ENCODE assay signal across 28 cellular contexts in genomic region chr20:41163821-41164220, GRCh38. TPM values are rescaled to one million over a fixed set of nuclear protein-coding genes. Genes with fewer than 3 reads are reported as not detected.
DNase-seq lines count a peak whose midpoint lies in the region; ATAC-seq lines count a peak whose summit lies in the region.
"Had no signal": no experiment of that assay in that cellular context is flagged by ENCODE, and none has a peak within 500 bp of the region (broad histone marks: within the 10 kb centered on the region; RNA-seq: fewer than 3 reads in every experiment).

No MANE protein-coding gene starts in this region.

- intact Hi-C loops in activated CD4-positive, alpha-beta T cell treated with anti-CD3 and anti-CD28 coated beads, Interleukin-2, amount 10 ng/mL, durations not matched to agents 24 days and 14 days (cut with micrococcal nuclease): no loop called here
- intact Hi-C loops in naive thymus-derived CD4-positive, alpha-beta T cell (cut with micrococcal nuclease): no loop called here

- no peak overlapping the region for H3K4ac ChIP-seq in mesenchymal stem cell (ENCODE audit: low read depth in 1 of 2, low read length in 2 of 2)

- no peaks in the 10 kb centered on the region for H3K27me3 Mint-ChIP-seq in activated CD4-positive, alpha-beta T cell treated with anti-CD3 and anti-CD28 coated beads, Interleukin-2, amount 10 ng/mL, durations not matched to agents 24 days and 14 days
- peaks cover 0 to 1% of the 10 kb centered on the region in 2 donors for H3K27me3 Mint-ChIP-seq in CD8-positive, alpha-beta memory T cell
- H3K27me3 Mint-ChIP-seq in activated naive CD8-positive, alpha-beta T cell: no peaks in the 10 kb centered on the region
- H3K27me3 Mint-ChIP-seq in naive thymus-derived CD4-positive, alpha-beta T cell: no peaks in the 10 kb centered on the region

- 94% methylated on average over 11 of the region's 11 CpGs for WGBS in mesenchymal stem cell

- H2AFZ ChIP-seq in mesenchymal stem cell (ENCODE audit: low read depth, low read length): no peak overlapping the region
- H2AFZ ChIP-seq: GM23248, hepatocyte, parathyroid adenoma had no signal

- H4K8ac ChIP-seq in mesenchymal stem cell (ENCODE audit: low read length): no peak overlapping the region

- H3K14ac ChIP-seq in mesenchymal stem cell (ENCODE audit: low read length in 2 of 2): no peak overlapping the region

- no peak overlapping the region for H4K91ac ChIP-seq in mesenchymal stem cell (ENCODE audit: low read length)

- no peak overlapping the region for H3K4me3 Mint-ChIP-seq in activated CD4-positive, alpha-beta T cell treated with anti-CD3 and anti-CD28 coated beads, Interleukin-2, amount 10 ng/mL, durations not matched to agents 24 days and 14 days
- peak overlapping the region in 2 of 7 donors; percentile 25 to 32 for H3K4me3 Mint-ChIP-seq in CD8-positive, alpha-beta memory T cell
- H3K4me3 Mint-ChIP-seq in activated naive CD8-positive, alpha-beta T cell: no peak overlapping the region
- H3K4me3 Mint-ChIP-seq in naive thymus-derived CD4-positive, alpha-beta T cell: peak overlapping the region in 2 of 10 donors; percentile 16 to 19
- H3K4me3 Mint-ChIP-seq: WTC11 had no signal

- H3K36me3 ChIP-seq in CD8-positive, alpha-beta memory T cell (ENCODE audit: insufficient read depth, low read length): peaks cover 86% of the 10 kb centered on the region
- H3K36me3 ChIP-seq in naive thymus-derived CD4-positive, alpha-beta T cell (ENCODE audit: control insufficient read depth in 2 of 3, insufficient read depth in 3 of 3, low read length in 3 of 3): peaks cover 55 to 89% (median 61%) of the 10 kb centered on the region in 3 experiments
- H3K36me3 ChIP-seq in mesenchymal stem cell (ENCODE audit: control insufficient read depth in 1 of 2, insufficient read depth in 2 of 2, low read depth in 1 of 2, low read length in 2 of 2): peaks cover 79 to 90% of the 10 kb centered on the region in 2 experiments
- H3K36me3 ChIP-seq: uterus had no signal

- H3K27ac Mint-ChIP-seq in activated CD4-positive, alpha-beta T cell treated with anti-CD3 and anti-CD28 coated beads, Interleukin-2, amount 10 ng/mL, durations not matched to agents 24 days and 14 days: peak overlapping the region; percentile 49
- peak overlapping the region; percentile 62 to 99 (median 89) for H3K27ac Mint-ChIP-seq in CD8-positive, alpha-beta memory T cell
- peak overlapping the region; percentile 81 for H3K27ac Mint-ChIP-seq in activated naive CD8-positive, alpha-beta T cell
- H3K27ac Mint-ChIP-seq in naive thymus-derived CD4-positive, alpha-beta T cell: peak overlapping the region; percentile 51 to 97 (median 90)
- H3K27ac Mint-ChIP-seq: WTC11 had no signal

- ATAC-seq in naive thymus-derived CD4-positive, alpha-beta T cell: no peak
- no peak for ATAC-seq in GM21619 (IDR thresholded peaks at IDR 0.05; ENCODE audit: unreplicated experiment)
- ATAC-seq: body of pancreas, gastroesophageal sphincter, K562, WTC11 had no signal

- H3K4me1 Mint-ChIP-seq in activated CD4-positive, alpha-beta T cell treated with anti-CD3 and anti-CD28 coated beads, Interleukin-2, amount 10 ng/mL, durations not matched to agents 24 days and 14 days: peaks cover 53% of the 10 kb centered on the region
- H3K4me1 Mint-ChIP-seq in CD8-positive, alpha-beta memory T cell: peaks cover 63 to 76% (median 70%) of the 10 kb centered on the region in 3 donors
- H3K4me1 Mint-ChIP-seq in activated naive CD8-positive, alpha-beta T cell (ENCODE audit: low read depth): peaks cover 71% of the 10 kb centered on the region
- H3K4me1 Mint-ChIP-seq in naive thymus-derived CD4-positive, alpha-beta T cell: peaks cover 47 to 68% (median 64%) of the 10 kb centered on the region in 7 donors

- no peak overlapping the region for H2BK15ac ChIP-seq in mesenchymal stem cell (ENCODE audit: low read depth, poor library complexity, severe bottlenecking)

- H2BK12ac ChIP-seq in mesenchymal stem cell (ENCODE audit: low read length in 2 of 2): no peak overlapping the region

- no peak overlapping the region for H3K4me3 ChIP-seq in CD8-positive, alpha-beta memory T cell (ENCODE audit: low read length)
- no peak overlapping the region for H3K4me3 ChIP-seq in naive thymus-derived CD4-positive, alpha-beta T cell (ENCODE audit: low read length)
- no peak overlapping the region for H3K4me3 ChIP-seq in mesenchymal stem cell (ENCODE audit: insufficient read depth in 1 of 2, low read depth in 1 of 2, low read length in 2 of 2)
- H3K4me3 ChIP-seq: adrenal gland, body of pancreas, gastroesophageal sphincter, GM23248, hepatocyte, K562, stomach, thyroid gland, uterus had no signal

- no peak overlapping the region for H3K27ac ChIP-seq in CD8-positive, alpha-beta memory T cell (ENCODE audit: low read depth, low read length)
- H3K27ac ChIP-seq in naive thymus-derived CD4-positive, alpha-beta T cell (ENCODE audit: low read depth, low read length): peak overlapping the region; percentile 36
- no peak overlapping the region for H3K27ac ChIP-seq in mesenchymal stem cell (ENCODE audit: low read length, poor library complexity, severe bottlenecking)
- H3K27ac ChIP-seq: adrenal gland, body of pancreas, C4-2B, gastroesophageal sphincter, GM23248, hepatocyte, parathyroid adenoma, stomach, thyroid gland, uterus had no signal

- H3K9ac ChIP-seq in mesenchymal stem cell (ENCODE audit: low read length): no peak overlapping the region
- H3K9ac ChIP-seq: GM23248, parathyroid adenoma had no signal

- peaks cover 72% of the 10 kb centered on the region for H3K79me1 ChIP-seq in mesenchymal stem cell (replicated peaks; ENCODE audit: low read length, poor library complexity, severe bottlenecking)

- DNase-seq in activated CD4-positive, alpha-beta T cell treated with anti-CD3 and anti-CD28 coated beads, Interleukin-2, amount 10 ng/mL, durations not matched to agents 24 days and 14 days: no peak
- DNase-seq in activated CD4-positive, alpha-beta T cell treated with anti-CD3 and anti-CD28 coated beads, Interleukin-2, amount 50 U/mL, for 4 hours: no peak
- DNase-seq in CD8-positive, alpha-beta memory T cell: no peak
- no peak for DNase-seq in naive thymus-derived CD4-positive, alpha-beta T cell
- DNase-seq in NCI-H1105 treated with DMSO at 0.1 percent for 48 hours (lab: John Stamatoyannopoulos, UW): no peak
- DNase-seq in mesenchymal stem cell: no peak
- DNase-seq: 8988T; activated CD4-positive, alpha-beta T cell treated with anti-CD3 and anti-CD28 coated beads, Interleukin-2, amount 50 U/mL, for 1 hour; adrenal gland; body of pancreas; GM23248; NCI-H1048; NCI-H1694; NCI-H446 treated with DMSO at 0.1 percent for 48 hours; small intestine; stomach; SW 1271; thyroid gland; uterus had no signal

- H3K9me3 Mint-ChIP-seq in activated CD4-positive, alpha-beta T cell treated with anti-CD3 and anti-CD28 coated beads, Interleukin-2, amount 10 ng/mL, durations not matched to agents 24 days and 14 days: no peaks in the 10 kb centered on the region
- H3K9me3 Mint-ChIP-seq in CD8-positive, alpha-beta memory T cell: no peaks in the 10 kb centered on the region
- no peaks in the 10 kb centered on the region for H3K9me3 Mint-ChIP-seq in activated naive CD8-positive, alpha-beta T cell (ENCODE audit: low read depth)
- H3K9me3 Mint-ChIP-seq in naive thymus-derived CD4-positive, alpha-beta T cell: peaks cover 0 to 1% (median 0%) of the 10 kb centered on the region in 11 donors
- H3K9me3 Mint-ChIP-seq: activated T-helper 2 cell treated with anti-CD3 and anti-CD28 coated beads, Interferon-gamma antibody, Interleukin-2, Interleukin-4, amounts not matched to agents 10 μg/mL and 5 μg/mL and 100 μg/mL, durations not matched to agents 14 hours and 24 hours and 36 hours; WTC11 had no signal

- no peaks in the 10 kb centered on the region for H3K9me3 ChIP-seq in CD8-positive, alpha-beta memory T cell (ENCODE audit: low read length)
- H3K9me3 ChIP-seq in naive thymus-derived CD4-positive, alpha-beta T cell (ENCODE audit: control insufficient read depth in 2 of 3, low read length in 3 of 3): no peaks in the 10 kb centered on the region
- H3K9me3 ChIP-seq in mesenchymal stem cell (ENCODE audit: control insufficient read depth, low read length): no peaks in the 10 kb centered on the region
- H3K9me3 ChIP-seq: adrenal gland, body of pancreas, gastroesophageal sphincter, stomach, thyroid gland, uterus had no signal

- no peak overlapping the region for H3K23ac ChIP-seq in mesenchymal stem cell (ENCODE audit: low read length in 2 of 2)

- no peak overlapping the region for H2BK120ac ChIP-seq in mesenchymal stem cell (ENCODE audit: low read depth, low read length)

- peaks cover 76% of the 10 kb centered on the region for H3K36me3 Mint-ChIP-seq in activated CD4-positive, alpha-beta T cell treated with anti-CD3 and anti-CD28 coated beads, Interleukin-2, amount 10 ng/mL, durations not matched to agents 24 days and 14 days (ENCODE audit: low read depth)
- H3K36me3 Mint-ChIP-seq in CD8-positive, alpha-beta memory T cell: peaks cover 24 to 93% (median 35%) of the 10 kb centered on the region in 3 donors
- H3K36me3 Mint-ChIP-seq in activated naive CD8-positive, alpha-beta T cell: peaks cover 20% of the 10 kb centered on the region
- H3K36me3 Mint-ChIP-seq in naive thymus-derived CD4-positive, alpha-beta T cell: peaks cover 29 to 69% (median 42%) of the 10 kb centered on the region in 5 donors

- H3K4me2 ChIP-seq in mesenchymal stem cell (ENCODE audit: low read length, poor library complexity, severe bottlenecking): no peak overlapping the region
- H3K4me2 ChIP-seq: hepatocyte had no signal

- POLR2A ChIA-PET in CD8-positive, alpha-beta memory T cell (lab: Charles Lee): no interaction called here
- POLR2A ChIA-PET in naive thymus-derived CD4-positive, alpha-beta T cell (lab: Charles Lee): interaction anchor here (30.3 kb wide), 1 partner anchor 24 kb away, joined by 604 read pairs; the partner anchor contains the start of gene PLCG1

- H3K18ac ChIP-seq in mesenchymal stem cell (ENCODE audit: low read depth in 1 of 2, low read length in 2 of 2): no peak overlapping the region

- peaks cover 62% of the 10 kb centered on the region for H3K4me1 ChIP-seq in CD8-positive, alpha-beta memory T cell (ENCODE audit: insufficient read depth, low read length)
- H3K4me1 ChIP-seq in naive thymus-derived CD4-positive, alpha-beta T cell (ENCODE audit: control insufficient read depth in 2 of 2, insufficient read depth in 2 of 2, low read length in 2 of 2): peaks cover 42 to 52% of the 10 kb centered on the region in 2 donors
- H3K4me1 ChIP-seq in mesenchymal stem cell (ENCODE audit: control insufficient read depth, insufficient read depth, low read depth, low read length): no peaks in the 10 kb centered on the region
- H3K4me1 ChIP-seq: adrenal gland, body of pancreas, uterus had no signal

- H3K27me3 ChIP-seq in CD8-positive, alpha-beta memory T cell (ENCODE audit: insufficient read depth, low read length, poor library complexity, severe bottlenecking): no peaks in the 10 kb centered on the region
- no peaks in the 10 kb centered on the region for H3K27me3 ChIP-seq in naive thymus-derived CD4-positive, alpha-beta T cell (ENCODE audit: control insufficient read depth in 2 of 2, insufficient read depth in 2 of 2, low read length in 2 of 2)
- H3K27me3 ChIP-seq in mesenchymal stem cell (ENCODE audit: control insufficient read depth in 1 of 2, insufficient read depth in 1 of 2, low read length in 2 of 2): no peaks in the 10 kb centered on the region
- H3K27me3 ChIP-seq: adrenal gland, body of pancreas, gastroesophageal sphincter, hepatocyte, stomach, thyroid gland, uterus had no signal

- H2AK5ac ChIP-seq in mesenchymal stem cell (ENCODE audit: low read length, severe bottlenecking): no peak overlapping the region

- CTCF ChIA-PET in CD8-positive, alpha-beta memory T cell (lab: Charles Lee): interaction anchor here (1.0 to 15.5 kb wide), 2 partner anchors 9 to 28 kb away, joined by 8 to 193 read pairs; partner anchors contain the start of gene PLCG1
- CTCF ChIA-PET in naive thymus-derived CD4-positive, alpha-beta T cell (lab: Charles Lee): interaction anchor here (0.8 to 1.4 kb wide), 3 partner anchors 9 to 26 kb away, joined by 3 to 6 read pairs (median 3); no protein-coding TSS in a partner anchor

- no peak overlapping the region for H2BK5ac ChIP-seq in mesenchymal stem cell (ENCODE audit: low read depth, low read length, poor library complexity, severe bottlenecking)

RNA-seq across cellular contexts. Expression of gene PLCG1, which starts 26.5 kb away (rescaled TPM):
- total RNA-seq in activated CD4-positive, alpha-beta T cell treated with anti-CD3 and anti-CD28 coated beads, Interleukin-2, amount 10 ng/mL, durations not matched to agents 24 days and 14 days: 246 and 255 TPM in 2 replicates
- total RNA-seq in CD8-positive, alpha-beta memory T cell: 100 to 1,000 TPM; 104 to 108 TPM
- 73.5 TPM for polyA plus RNA-seq in CD8-positive, alpha-beta memory T cell
- 100 to 1,000 TPM; 343 to 559 (median 418) TPM for total RNA-seq in naive thymus-derived CD4-positive, alpha-beta T cell
- polyA plus RNA-seq in naive thymus-derived CD4-positive, alpha-beta T cell: 100 to 1,000 TPM in 1 of 2 donors, 10 to 100 TPM in 1; 36.9 to 105 TPM
- 44.2 TPM for polyA plus RNA-seq in mesenchymal stem cell (2013, experiment 1 of 2)
- polyA plus RNA-seq in mesenchymal stem cell (2013, experiment 2 of 2): 42.6 TPM
